ENCODE assay signal across 13 cellular contexts in genomic region chr4:155705664-155706063, GRCh38. TPM values are rescaled to one million over a fixed set of nuclear protein-coding genes. Genes with fewer than 3 reads are reported as not detected.
A peak's percentile ranks its signal among the peaks of the same experiment; 100 is the strongest.
DNase-seq lines count a peak whose midpoint lies in the region; ATAC-seq lines count a peak whose summit lies in the region.
"Had no signal": no experiment of that assay in that cellular context is flagged by ENCODE, and none has a peak within 500 bp of the region (broad histone marks: within the 10 kb centered on the region; RNA-seq: fewer than 3 reads in every experiment).

No MANE protein-coding gene starts in this region.

- intact Hi-C loops in sciatic nerve (cut with DNase I): no loop called here

- ATAC-seq in sciatic nerve: peak; percentile 44
- ATAC-seq in HG02852 (IDR thresholded peaks at IDR 0.05; ENCODE audit: unreplicated experiment): no peak

- DNase-seq in HT-29 (ENCODE audit: low spot score) (peak; percentile 66), astrocyte of the hippocampus (ENCODE audit: low read depth, low spot score) (peak; percentile 58), iPS-NIHi7 (ENCODE audit: extremely low spot score) (peak; percentile 25), sciatic nerve (ENCODE audit: low spot score) (no peak), 8988T (no peak), NCI-H345 (lab: John Stamatoyannopoulos, UW) (no peak), NCI-H187 (lab: John Stamatoyannopoulos, UW) (no peak)
- DNase-seq: NCI-H526, stomach, T-helper 1 cell had no signal

RNA-seq across cellular contexts. Expression of gene GUCY1A1, which starts 39.0 kb away (rescaled TPM):
- total RNA-seq in HT-29 (2014; rRNA removed; shearing (Covaris generic)): 0.21 and 0.61 TPM in 2 replicates
- 16.1 TPM for total RNA-seq in sciatic nerve
- total RNA-seq: LHCN-M2, myocyte had no signal

RNA-seq across cellular contexts. Expression of gene GUCY1B1, which starts 53.2 kb away (rescaled TPM):
- total RNA-seq in HT-29 (2014; rRNA removed; shearing (Covaris generic)): not detected in 2 replicates
- total RNA-seq in sciatic nerve: 15.5 TPM

Comparison
In these comparisons a context has a peak if more than half of its experiments do, and no peak if none do; other contexts are left out.
1. DNase-seq: peak in HT-29 (single experiment), astrocyte of the hippocampus (single experiment) and iPS-NIHi7 (single experiment); none in sciatic nerve (single experiment), 8988T (single experiment), NCI-H345 (single experiment) and NCI-H187 (0 of 2).
2. RNA of gene GUCY1A1, which starts 39.0 kb away (total RNA-seq): 16.1 TPM in sciatic nerve (single experiment); 0.21 to 0.61 TPM in HT-29; every median in the first group is over 10 times any median in the second.
3. RNA of gene GUCY1B1, which starts 53.2 kb away (total RNA-seq): 15.5 TPM in sciatic nerve (single experiment); not detected in HT-29; every median in the first group is over 10 times any median in the second.